ENCODE assay signal across 12 cellular contexts in the genomic region with DNA sequence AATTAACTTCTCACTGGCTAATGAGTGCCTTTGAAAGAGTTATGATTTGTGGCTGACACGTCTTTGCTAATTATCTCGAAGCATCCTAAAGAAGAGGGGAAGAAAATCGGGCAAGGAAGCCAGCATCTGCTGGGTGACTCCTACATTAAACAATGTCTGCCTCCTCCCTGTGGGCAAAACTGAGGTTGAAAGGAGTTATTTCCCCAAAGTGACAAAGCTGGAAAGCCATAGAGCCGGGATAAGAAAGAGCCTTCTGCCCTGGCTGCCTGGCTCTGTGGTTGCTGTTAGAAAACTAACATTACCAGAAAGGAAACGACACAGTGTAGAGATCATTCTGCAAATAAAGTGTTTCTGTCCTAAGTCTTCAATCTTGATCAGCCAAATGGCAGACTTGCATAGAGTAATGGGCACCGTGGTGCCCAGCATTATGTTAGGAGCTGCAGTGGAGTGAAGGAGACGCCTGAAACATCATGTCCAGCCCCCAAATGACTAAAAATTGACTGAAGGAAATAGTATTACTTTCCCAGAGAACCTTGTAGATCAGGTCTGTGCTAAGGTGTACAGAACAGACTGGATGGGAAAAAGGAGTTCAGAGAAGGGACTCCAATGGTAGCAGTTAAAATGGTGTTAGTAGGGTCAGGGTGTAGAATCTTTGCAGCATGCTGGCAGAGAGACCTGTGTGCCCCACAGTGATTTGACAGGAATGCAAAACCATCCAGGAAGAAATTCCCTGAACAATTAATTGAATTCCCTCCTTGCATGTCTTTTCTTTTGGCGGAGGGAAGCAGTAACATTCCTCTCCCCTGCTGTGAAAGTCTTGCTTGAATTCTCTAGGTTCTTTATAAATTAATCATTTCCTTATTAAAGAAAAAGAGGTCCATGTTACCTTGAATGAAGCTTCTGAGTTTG. TPM values are rescaled to one million over a fixed set of nuclear protein-coding genes. Genes with fewer than 3 reads are reported as not detected.
A peak's percentile ranks its signal among the peaks of the same experiment; 100 is the strongest.
DNase-seq lines count a peak whose midpoint lies in the region; ATAC-seq and TF ChIP-seq lines count a peak whose summit lies in the region.
"Had no signal": no experiment of that assay in that cellular context is flagged by ENCODE, and none has a peak within 500 bp of the region (broad histone marks: within the 10 kb centered on the region; RNA-seq: fewer than 3 reads in every experiment).

No MANE protein-coding gene starts in this region.

- no peak for TF ChIP-seq CTCF in PC-9 (conservative IDR thresholded peaks at IDR 0.05)
- peak in 1 of 2 donors; percentile 4 for TF ChIP-seq CTCF in fibroblast of lung (conservative IDR thresholded peaks at IDR 0.05 in 1 of 2, IDR thresholded peaks at IDR 0.05 in 1 of 2; ENCODE audit: low read depth in 1 of 2, low read length in 2 of 2)
- no peak for TF ChIP-seq CTCF in psoas muscle (IDR thresholded peaks at IDR 0.05)

- H3K27me3 ChIP-seq in PC-9 (ENCODE audit: insufficient read depth, low read depth) (no peaks in the 10 kb centered on the region), fibroblast of lung (ENCODE audit: control insufficient read depth, insufficient read depth, low read length) (no peaks in the 10 kb centered on the region), psoas muscle (ENCODE audit: insufficient read depth in 3 of 3, low read length in 2 of 3) (no peaks in the 10 kb centered on the region)

- intact Hi-C loops in PC-9 (cut with micrococcal nuclease; ENCODE audit: unreplicated experiment): no loop called here
- intact Hi-C loops in psoas muscle (cut with DNase I): loop anchor here in 1 of 2 donors (5.0 kb wide), 1 partner anchor 37 kb away; no protein-coding TSS in a partner anchor

- 54 to 64% (median 57%) methylated on average over 8 of the region's 8 CpGs for WGBS in psoas muscle, 3 donors

- H3K4me3 ChIP-seq in PC-9 (no peak overlapping the region), fibroblast of lung (replicated peaks in 1 of 4; ENCODE audit: control extremely low read depth in 1 of 4, insufficient read depth in 1 of 4, low read depth in 3 of 4, low read length in 4 of 4) (no peak overlapping the region), psoas muscle (no peak overlapping the region)

- CTCF ChIA-PET in PC-9 (lab: Charles Lee): no interaction called here

- H3K4me1 ChIP-seq in PC-9 (replicated peaks; ENCODE audit: insufficient read depth) (peaks cover 25% of the 10 kb centered on the region), fibroblast of lung (ENCODE audit: control insufficient read depth, extremely low read depth, insufficient read depth, low read length) (peaks cover 12% of the 10 kb centered on the region), psoas muscle (peaks cover 24% of the 10 kb centered on the region)

- H2AFZ ChIP-seq in PC-9: peak overlapping the region; percentile 9; the same call in 1 of the 2 replicates
- H2AFZ ChIP-seq in fibroblast of lung (ENCODE audit: low read length): peak overlapping the region; percentile 15

- H3F3A ChIP-seq in PC-9 (ENCODE audit: insufficient read depth, low read depth): peaks cover 25% of the 10 kb centered on the region

- H3K27ac ChIP-seq in PC-9 (no peak overlapping the region), fibroblast of lung (ENCODE audit: insufficient read depth, low read length) (peak overlapping the region; percentile 33), psoas muscle (peak overlapping the region; percentile 51)
- H3K27ac ChIP-seq: 22Rv1 had no signal

- DNase-seq in DMS 273 (lab: John Stamatoyannopoulos, UW; ENCODE audit: unreplicated experiment) (peak; percentile 18), DMS 273 treated with DMSO at 0.1 percent for 48 hours (lab: John Stamatoyannopoulos, UW) (no peak), PC-9 (peak in 1 of 2 experiments; percentile 73), fibroblast of lung (ENCODE audit: low read depth in 2 of 2) (peak; percentile 46 to 90), psoas muscle (no peak), NCI-H1436 (lab: John Stamatoyannopoulos, UW) (no peak), GDM1 (lab: John Stamatoyannopoulos, UW) (no peak), hypothalamus (lab: John Stamatoyannopoulos, UW) (no peak)
- DNase-seq: NCI-H2081; stimulated activated naive CD8-positive, alpha-beta T cell treated with anti-CD3 and anti-CD28 coated beads, Interleukin-15, Interleukin-2, amounts not matched to agents 100 U/mL and 50 U/mL, for 24 hours; T-helper 2 cell had no signal

- H3K36me3 ChIP-seq in PC-9 (ENCODE audit: low read depth) (no peaks in the 10 kb centered on the region), fibroblast of lung (ENCODE audit: control insufficient read depth, insufficient read depth, low read length) (no peaks in the 10 kb centered on the region), psoas muscle (ENCODE audit: insufficient read depth in 1 of 2, low read depth in 1 of 2) (peaks cover 0 to 3% of the 10 kb centered on the region in 2 donors)

- H3K79me2 ChIP-seq in PC-9 (ENCODE audit: low read depth) (no peaks in the 10 kb centered on the region), fibroblast of lung (ENCODE audit: control insufficient read depth, insufficient read depth, low read length) (no peaks in the 10 kb centered on the region)

- H3K9ac ChIP-seq in fibroblast of lung (ENCODE audit: insufficient read depth, low read length): no peak overlapping the region

- H4K20me1 ChIP-seq in PC-9 (ENCODE audit: insufficient read depth) (no peaks in the 10 kb centered on the region), fibroblast of lung (ENCODE audit: control insufficient read depth, extremely low read depth, insufficient read depth, low read length) (no peaks in the 10 kb centered on the region)

- no peak for ATAC-seq in psoas muscle
- ATAC-seq: stimulated activated naive CD8-positive, alpha-beta T cell treated with anti-CD3 and anti-CD28 coated beads, Interleukin-15, Interleukin-2, amounts not matched to agents 100 U/mL and 50 U/mL, for 24 hours had no signal

- peak overlapping the region; percentile 29 for H3K4me2 ChIP-seq in PC-9
- H3K4me2 ChIP-seq in fibroblast of lung (ENCODE audit: extremely low read depth, insufficient read depth, low read length): peak overlapping the region; percentile 75

- no peaks in the 10 kb centered on the region for H3K9me2 ChIP-seq in PC-9 (ENCODE audit: insufficient read depth)

- no TSS peak for BruUV-seq in PC-9 (replicated peaks; lab: Mats Ljungman, UMichigan)

- POLR2A ChIA-PET in PC-9 (lab: Charles Lee; ENCODE audit: unreplicated experiment): no interaction called here

- 0 out of 2 replicates have a peak, but pooled peaks cover 3% of the 10 kb centered on the region for H3K9me3 ChIP-seq in PC-9 (ENCODE audit: insufficient read depth, low read depth)
- H3K9me3 ChIP-seq in fibroblast of lung (ENCODE audit: control insufficient read depth, insufficient read depth, low read depth, low read length): peaks cover 3% of the 10 kb centered on the region
- H3K9me3 ChIP-seq in psoas muscle: no peaks in the 10 kb centered on the region

RNA-seq across cellular contexts. Expression of gene ALPK2, which starts 44.4 kb away (rescaled TPM):
- total RNA-seq in PC-9 (2021) (0.10 and 0.28 TPM in 2 replicates), fibroblast of lung (6.9 and 12.1 TPM in 2 replicates), psoas muscle (100 to 1,000 TPM in 1 of 4 donors, 10 to 100 TPM in 3; 53.8 to 108 (median 63.4) TPM)
- polyA plus RNA-seq in fibroblast of lung (2.4 and 44.1 TPM in 2 replicates), psoas muscle (10 to 100 TPM in 2 of 3 donors, 1 to 10 TPM in 1; 9.6 to 34.1 (median 22.0) TPM)
- 1.6 and 33.1 TPM in 2 replicates for polyA plus RNA-seq in fibroblast of lung (2012)
- polyA minus RNA-seq in fibroblast of lung (ENCODE audit: low replicate concordance): 2.9 and 24.3 TPM in 2 replicates

Comparison
In these comparisons a context has a peak if more than half of its experiments do, and no peak if none do; other contexts are left out.
1. DNase-seq: peak in DMS 273 (single experiment) and fibroblast of lung (2 of 2); none in DMS 273 treated with DMSO at 0.1 percent for 48 hours (single experiment), psoas muscle (0 of 2), NCI-H1436 (single experiment), GDM1 (single experiment) and hypothalamus (0 of 51).